In the genomic region with DNA sequence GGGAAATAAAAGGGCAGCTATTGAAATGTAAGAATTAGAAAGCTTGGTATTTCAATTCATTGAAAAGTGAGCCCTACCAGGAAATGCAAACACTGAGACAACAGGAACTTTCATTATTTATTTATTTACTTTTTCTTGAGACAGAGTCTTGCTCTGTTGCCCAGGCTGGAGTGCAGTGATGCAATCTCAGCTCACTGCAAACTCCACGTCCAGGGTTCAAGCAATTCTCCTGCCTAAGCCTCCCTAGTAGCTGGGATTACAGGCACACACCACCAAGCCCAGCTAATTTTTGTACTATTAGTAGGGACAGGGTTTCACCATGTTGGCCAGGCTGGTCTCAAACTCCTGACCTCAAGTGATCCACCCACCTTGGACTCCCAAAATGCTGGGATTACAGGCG, we compare ENCODE assay signal across 1 cellular context. TPM values are rescaled to one million over a fixed set of nuclear protein-coding genes. Genes with fewer than 3 reads are reported as not detected.
"Had no signal": no experiment of that assay in that cellular context is flagged by ENCODE, and none has a peak within 500 bp of the region (broad histone marks: within the 10 kb centered on the region; RNA-seq: fewer than 3 reads in every experiment).

No MANE protein-coding gene starts in this region.

RNA-seq across cellular contexts. Expression of a gene that starts 29.3 kb away (rescaled TPM):
- total RNA-seq: OCI-LY7 had no signal
